In the genomic region with DNA sequence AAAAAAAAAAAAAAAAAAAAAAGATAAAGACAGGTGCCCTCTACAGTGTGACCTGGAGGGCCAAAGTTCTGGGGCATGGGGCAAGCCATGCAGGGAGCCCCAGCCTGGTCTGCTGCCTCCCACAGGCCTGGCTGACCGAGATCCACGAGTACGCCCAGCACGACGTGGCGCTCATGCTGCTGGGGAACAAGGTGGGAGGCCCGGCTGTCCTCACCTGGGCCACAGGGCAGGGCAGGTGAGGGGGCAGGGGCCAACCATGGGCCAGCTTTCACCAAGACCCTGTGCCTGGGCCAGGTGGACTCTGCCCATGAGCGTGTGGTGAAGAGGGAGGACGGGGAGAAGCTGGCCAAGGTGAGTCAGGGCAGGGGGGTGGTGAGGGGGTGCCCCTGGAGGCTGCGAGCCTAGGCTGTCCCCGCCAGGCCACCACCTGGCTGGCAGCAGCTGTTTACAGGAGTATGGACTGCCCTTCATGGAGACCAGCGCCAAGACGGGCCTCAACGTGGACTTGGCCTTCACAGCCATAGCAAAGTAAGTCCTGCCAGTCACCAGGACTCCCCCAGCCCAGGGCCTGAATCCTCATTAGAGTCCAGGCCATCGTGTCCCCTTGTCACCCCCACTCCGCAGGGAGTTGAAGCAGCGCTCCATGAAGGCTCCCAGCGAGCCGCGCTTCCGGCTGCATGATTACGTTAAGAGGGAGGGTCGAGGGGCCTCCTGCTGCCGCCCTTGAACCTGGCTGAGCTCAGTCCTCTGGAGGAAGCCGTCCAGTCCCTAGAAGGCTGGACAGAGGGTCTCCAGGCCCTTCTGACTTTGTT, we compare ENCODE assay signal across 8 cellular contexts. TPM values are rescaled to one million over a fixed set of nuclear protein-coding genes. Genes with fewer than 3 reads are reported as not detected.
DNase-seq lines count a peak whose midpoint lies in the region; ATAC-seq and TF ChIP-seq lines count a peak whose summit lies in the region.

No MANE protein-coding gene starts in this region.

- POLR2A ChIA-PET in activated CD4-positive, alpha-beta T cell treated with anti-CD3 and anti-CD28 coated beads for 36 hours (lab: Charles Lee), result interaction anchor here (0.6 to 1.0 kb wide), 4 partner anchors 17 to 196 kb away, joined by 3 to 5 read pairs (median 3); a partner anchor contains a TSS

- peak overlapping the region; percentile 97 for H3K4me3 ChIP-seq in choroid plexus epithelial cell (ENCODE audit: low read depth, low read length)

- intact Hi-C loops in activated CD4-positive, alpha-beta T cell treated with anti-CD3 and anti-CD28 coated beads for 36 hours (cut with DNase I, micrococcal nuclease), result loop anchor here (1.0 to 5.0 kb wide), 2 partner anchors 99 to 130 kb away; a partner anchor contains a TSS
- intact Hi-C loops in natural killer cell (cut with micrococcal nuclease), result loop anchor here (5.0 to 10.0 kb wide), 2 partner anchors 62 to 381 kb away; a partner anchor contains a TSS

- H3K9me3 Mint-ChIP-seq in activated CD4-positive, alpha-beta T cell treated with anti-CD3 and anti-CD28 coated beads for 36 hours (ENCODE audit: low read depth), result no peaks in the 10 kb centered on the region
- H3K9me3 Mint-ChIP-seq in natural killer cell, result no peaks in the 10 kb centered on the region

- peaks cover 48% of the 10 kb centered on the region for H3K36me3 Mint-ChIP-seq in activated CD4-positive, alpha-beta T cell treated with anti-CD3 and anti-CD28 coated beads for 36 hours (ENCODE audit: low read depth)
- H3K36me3 Mint-ChIP-seq in natural killer cell, result no peaks in the 10 kb centered on the region

- CTCF ChIA-PET in activated CD4-positive, alpha-beta T cell treated with anti-CD3 and anti-CD28 coated beads for 36 hours (lab: Charles Lee), result interaction anchor here (3.2 kb wide), 1 partner anchor 13 kb away, joined by 17 read pairs; no protein-coding TSS in a partner anchor

- DNase-seq in activated CD4-positive, alpha-beta T cell treated with anti-CD3 and anti-CD28 coated beads for 36 hours, result peak; percentile 46
- DNase-seq in activated CD4-positive, alpha-beta T cell treated with anti-CD3 and anti-CD28 coated beads for 4 hours, result no peak
- DNase-seq in RKO (ENCODE audit: low spot score) (peak; percentile 67), choroid plexus epithelial cell (ENCODE audit: low read depth) (no peak), natural killer cell (no peak), superior temporal gyrus (ENCODE audit: extremely low spot score) (no peak)

- peaks cover 28% of the 10 kb centered on the region for H3K4me1 Mint-ChIP-seq in activated CD4-positive, alpha-beta T cell treated with anti-CD3 and anti-CD28 coated beads for 36 hours
- H3K4me1 Mint-ChIP-seq in natural killer cell, result peaks cover 30 to 50% of the 10 kb centered on the region in 2 donors

- peak overlapping the region; percentile 89 for H3K4me3 Mint-ChIP-seq in activated CD4-positive, alpha-beta T cell treated with anti-CD3 and anti-CD28 coated beads for 36 hours
- H3K4me3 Mint-ChIP-seq in natural killer cell, result peak overlapping the region; percentile 67

- H3K27ac Mint-ChIP-seq in activated CD4-positive, alpha-beta T cell treated with anti-CD3 and anti-CD28 coated beads for 36 hours, result peak overlapping the region; percentile 91
- no peak overlapping the region for H3K27ac Mint-ChIP-seq in natural killer cell

- no peak for ATAC-seq in activated CD4-positive, alpha-beta T cell treated with anti-CD3 and anti-CD28 coated beads for 36 hours
- no peak for ATAC-seq in natural killer cell
- ATAC-seq in GM21576 (IDR thresholded peaks at IDR 0.05; ENCODE audit: unreplicated experiment), result no peak
- no peak for ATAC-seq in HG02973 (IDR thresholded peaks at IDR 0.05; ENCODE audit: unreplicated experiment)

- H3K27me3 Mint-ChIP-seq in activated CD4-positive, alpha-beta T cell treated with anti-CD3 and anti-CD28 coated beads for 36 hours, result no peaks in the 10 kb centered on the region
- no peaks in the 10 kb centered on the region for H3K27me3 Mint-ChIP-seq in natural killer cell (ENCODE audit: low read depth in 2 of 2)

- peak; percentile 6 for TF ChIP-seq CTCF in choroid plexus epithelial cell (conservative IDR thresholded peaks at IDR 0.05; ENCODE audit: low read depth, low read length)
- TF ChIP-seq CTCF in natural killer cell (IDR thresholded peaks at IDR 0.05), result no peak

RNA-seq across cellular contexts. Expression of a gene that starts 2.7 kb away (rescaled TPM):
- 10 to 100 TPM; 70.7 to 93.7 TPM for total RNA-seq in activated CD4-positive, alpha-beta T cell treated with anti-CD3 and anti-CD28 coated beads for 36 hours
- total RNA-seq in natural killer cell, result 10 to 100 TPM; 29.3 to 39.1 (median 37.3) TPM

RNA-seq across cellular contexts. Expression of a gene that starts 4.5 kb away (rescaled TPM):
- under 1 TPM in 1 of 2 experiments, not detected in 1; 0.21 TPM for total RNA-seq in activated CD4-positive, alpha-beta T cell treated with anti-CD3 and anti-CD28 coated beads for 36 hours
- under 1 TPM in 2 of 3 donors, not detected in 1; 0.27 to 0.28 TPM for total RNA-seq in natural killer cell

RNA-seq across cellular contexts. Expression of a gene that starts 17.2 kb away (rescaled TPM):
- 10 to 100 TPM; 64.3 to 71.2 TPM for total RNA-seq in activated CD4-positive, alpha-beta T cell treated with anti-CD3 and anti-CD28 coated beads for 36 hours
- total RNA-seq in natural killer cell, result 100 to 1,000 TPM in 1 of 3 donors, 10 to 100 TPM in 2; 87.0 to 105 (median 99.1) TPM

RNA-seq across cellular contexts. Expression of a gene that starts 43.5 kb away (rescaled TPM):
- 1 to 10 TPM in 1 of 2 experiments, under 1 TPM in 1; 0.98 to 1.3 TPM for total RNA-seq in activated CD4-positive, alpha-beta T cell treated with anti-CD3 and anti-CD28 coated beads for 36 hours
- not detected for total RNA-seq in natural killer cell

RNA-seq across cellular contexts. Expression of a gene that starts 52.4 kb away (rescaled TPM):
- 10 to 100 TPM; 61.3 to 76.1 TPM for total RNA-seq in activated CD4-positive, alpha-beta T cell treated with anti-CD3 and anti-CD28 coated beads for 36 hours
- 10 to 100 TPM; 19.7 to 30.2 (median 27.8) TPM for total RNA-seq in natural killer cell

Comparison
In these comparisons a context has a peak if more than half of its experiments do, and no peak if none do; other contexts are left out.
1. DNase-seq: peak in activated CD4-positive, alpha-beta T cell treated with anti-CD3 and anti-CD28 coated beads for 36 hours (single experiment) and RKO (single experiment); none in activated CD4-positive, alpha-beta T cell treated with anti-CD3 and anti-CD28 coated beads for 4 hours (0 of 2), choroid plexus epithelial cell (single experiment), natural killer cell (single experiment) and superior temporal gyrus (single experiment).